ENCODE assay signal across 19 cellular contexts in the genomic region with DNA sequence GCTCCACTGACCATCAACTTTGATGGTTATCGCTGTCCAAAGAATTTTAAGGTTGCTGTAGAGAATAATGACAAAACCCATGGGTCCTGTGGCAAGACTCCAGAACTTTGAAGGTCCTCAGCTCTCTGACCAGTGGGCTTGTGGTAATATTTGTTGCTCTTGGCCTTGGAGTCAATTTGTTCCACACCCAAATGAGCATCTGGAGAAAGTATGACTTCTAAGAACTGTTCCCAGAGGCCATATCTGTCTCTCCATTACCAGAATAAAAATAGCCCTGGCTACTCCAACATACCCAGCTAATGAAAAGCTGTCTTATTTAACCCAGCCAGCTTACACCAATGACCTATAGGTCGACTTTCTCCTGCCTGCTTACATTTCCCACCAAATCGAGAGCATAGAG.
DNase-seq lines count a peak whose midpoint lies in the region; ATAC-seq and TF ChIP-seq lines count a peak whose summit lies in the region.
"Had no signal": no experiment of that assay in that cellular context is flagged by ENCODE, and none has a peak within 500 bp of the region (broad histone marks: within the 10 kb centered on the region; RNA-seq: fewer than 3 reads in every experiment).

No MANE protein-coding gene starts in this region.

- no peak overlapping the region for H3K9ac ChIP-seq in IMR-90 (ENCODE audit: low read depth, low read length)
- H3K9ac ChIP-seq: BLaER1 treated with 17β-estradiol and CSF1 and Interleukin-3, amounts not matched to agents 10 nM and 100 nM had no signal

- H3K27ac ChIP-seq in IMR-90 (ENCODE audit: insufficient read depth, low read length) (no peak overlapping the region), esophagus muscularis mucosa (replicated peaks in 1 of 4) (no peak overlapping the region)
- H3K27ac ChIP-seq: BLaER1 treated with 17β-estradiol and CSF1 and Interleukin-3, amounts not matched to agents 10 nM and 100 nM had no signal

- H4K91ac ChIP-seq in IMR-90 (ENCODE audit: insufficient read depth, low read depth, low read length), result 0 out of 2 replicates have a peak overlapping the region, but pooled peaks have one; percentile 20

- no peaks in the 10 kb centered on the region for H3K36me3 ChIP-seq in IMR-90 (ENCODE audit: control insufficient read depth, insufficient read depth, low read length)
- no peaks in the 10 kb centered on the region for H3K36me3 ChIP-seq in esophagus muscularis mucosa
- H3K36me3 ChIP-seq: BLaER1 treated with 17β-estradiol and CSF1 and Interleukin-3, amounts not matched to agents 10 nM and 100 nM had no signal

- H2AFZ ChIP-seq in IMR-90 (replicated peaks; ENCODE audit: low read length, poor library complexity), result no peak overlapping the region

- H4K8ac ChIP-seq in IMR-90 (ENCODE audit: low read depth in 2 of 2, low read length in 2 of 2), result peak overlapping the region in 1 of 2 experiments; percentile 33; a peak in 1 of 4 replicates

- H3K4me3 ChIP-seq in IMR-90 (ENCODE audit: insufficient read depth, low read depth, low read length), result no peak overlapping the region
- no peak overlapping the region for H3K4me3 ChIP-seq in esophagus muscularis mucosa
- H3K4me3 ChIP-seq: BLaER1 treated with 17β-estradiol and CSF1 and Interleukin-3, amounts not matched to agents 10 nM and 100 nM had no signal

- CTCF ChIA-PET in IMR-90 (lab: Yijun Ruan, JAX), result no interaction called here

- peak overlapping the region; percentile 9; the same call in 1 of the 2 replicates for H4K5ac ChIP-seq in IMR-90 (ENCODE audit: low read depth, low read length)

- no peak for TF ChIP-seq EP300 in esophagus muscularis mucosa (IDR thresholded peaks at IDR 0.05)

- peaks cover 10% of the 10 kb centered on the region for H3K9me1 ChIP-seq in IMR-90 (ENCODE audit: insufficient read depth, low read length)

- dilution Hi-C loops in IMR-90 (cut with HindIII; ENCODE audit: low sequenced_read_pairs, unreplicated experiment), result no loop called here

- peak overlapping the region; percentile 53; the same call in 1 of the 3 replicates for H2BK15ac ChIP-seq in IMR-90 (ENCODE audit: low read depth, low read length)

- H3K9me3 ChIP-seq in IMR-90 (ENCODE audit: control insufficient read depth, insufficient read depth, low read length) (no peaks in the 10 kb centered on the region), esophagus muscularis mucosa (no peaks in the 10 kb centered on the region)
- H3K9me3 ChIP-seq: BLaER1 treated with 17β-estradiol and CSF1 and Interleukin-3, amounts not matched to agents 10 nM and 100 nM had no signal

- peak overlapping the region; percentile 76 for H2BK20ac ChIP-seq in IMR-90 (ENCODE audit: low read depth, low read length)

- H3K4me2 ChIP-seq in IMR-90 (ENCODE audit: low read depth, low read length), result no peak overlapping the region
- H3K4me2 ChIP-seq: BLaER1 treated with 17β-estradiol and CSF1 and Interleukin-3, amounts not matched to agents 10 nM and 100 nM had no signal

- peak overlapping the region; percentile 59 for H2AK5ac ChIP-seq in IMR-90 (ENCODE audit: low read depth, low read length)

- no peak for ATAC-seq in IMR-90 (ENCODE audit: low read depth)

- H3K27me3 ChIP-seq in IMR-90 (ENCODE audit: control insufficient read depth, insufficient read depth, low read length) (no peaks in the 10 kb centered on the region), esophagus muscularis mucosa (no peaks in the 10 kb centered on the region)
- H3K27me3 ChIP-seq: BLaER1 treated with 17β-estradiol and CSF1 and Interleukin-3, amounts not matched to agents 10 nM and 100 nM had no signal

- no peak overlapping the region for H3K23ac ChIP-seq in IMR-90 (ENCODE audit: low read depth, low read length)

- in situ Hi-C loops in IMR-90 (cut with MboI; ENCODE audit: low sequenced_read_pairs), result no loop called here

- no peak for TF ChIP-seq RAD21 in IMR-90 (IDR thresholded peaks at IDR 0.05; ENCODE audit: low read length)

- POLR2A ChIA-PET in IMR-90 (lab: Charles Lee; ENCODE audit: unreplicated experiment), result no interaction called here

- H3K4ac ChIP-seq in IMR-90 (ENCODE audit: low read depth, low read length), result peak overlapping the region; percentile 56

- no peak overlapping the region for H3K56ac ChIP-seq in IMR-90 (ENCODE audit: extremely low read depth, insufficient read depth, low read length)

- H4K20me1 ChIP-seq in IMR-90 (ENCODE audit: insufficient read depth, low read length), result no peaks in the 10 kb centered on the region
- H4K20me1 ChIP-seq: BLaER1 treated with 17β-estradiol and CSF1 and Interleukin-3, amounts not matched to agents 10 nM and 100 nM had no signal

- H3K14ac ChIP-seq in IMR-90 (replicated peaks; ENCODE audit: low read depth, low read length), result peak overlapping the region; percentile 47; the same call in 1 of the 2 replicates

- BruUV-seq in IMR-90 (replicated peaks; lab: Mats Ljungman, UMichigan), result no TSS peak

- peak overlapping the region; percentile 64; the same call in 1 of the 2 replicates for H2BK120ac ChIP-seq in IMR-90 (ENCODE audit: low read depth, low read length)

- H3K79me1 ChIP-seq in IMR-90 (ENCODE audit: low read depth in 1 of 2, low read length in 2 of 2), result peaks cover 0 to 10% of the 10 kb centered on the region in 2 experiments; a peak in 2 of 4 replicates

- H3K4me1 ChIP-seq in IMR-90 (ENCODE audit: control insufficient read depth, insufficient read depth, low read length), result peaks cover 16% of the 10 kb centered on the region
- peaks cover 8 to 28% (median 16%) of the 10 kb centered on the region in 4 donors for H3K4me1 ChIP-seq in esophagus muscularis mucosa
- H3K4me1 ChIP-seq: BLaER1 treated with 17β-estradiol and CSF1 and Interleukin-3, amounts not matched to agents 10 nM and 100 nM had no signal

- TF ChIP-seq CTCF in IMR-90 (conservative IDR thresholded peaks at IDR 0.05; ENCODE audit: low read depth, low read length) (no peak), esophagus muscularis mucosa (IDR thresholded peaks at IDR 0.05) (no peak)

- no peak overlapping the region for H2AK9ac ChIP-seq in IMR-90 (replicated peaks; ENCODE audit: low read depth, low read length, poor library complexity)

- peak overlapping the region; percentile 8 for H2BK5ac ChIP-seq in IMR-90 (ENCODE audit: low read depth, low read length, poor library complexity, severe bottlenecking)

- peak; percentile 35 for DNase-seq in AG20443 (ENCODE audit: low spot score)
- DNase-seq in IMR-90, result no peak
- peak; percentile 81 for DNase-seq in esophagus muscularis mucosa (ENCODE audit: extremely low spot score)
- peak; percentile 10 for DNase-seq in mucosa of gallbladder (ENCODE audit: low spot score)
- DNase-seq in activated CD4-positive, CD25-positive, alpha-beta regulatory T cell treated with anti-CD3 and anti-CD28 coated beads, Interleukin-2, amount 50 U/mL, for 72 hours, result no peak
- DNase-seq in T1000 (lab: John Stamatoyannopoulos, UW), result no peak
- no peak for DNase-seq in activated effector memory CD4-positive, alpha-beta T cell treated with anti-CD3 and anti-CD28 coated beads, Interleukin-2, amount 50 U/mL, for 16 hours
- DNase-seq in superior temporal gyrus (ENCODE audit: extremely low spot score), result no peak
- DNase-seq: ACHN, DMS 273 treated with DMSO at 0.1 percent for 48 hours, H7, Karpas-422, NCI-H1417 treated with DMSO at 0.1 percent for 48 hours, NCI-H2029, NCI-H2171 treated with DMSO at 0.1 percent for 48 hours, NCI-H510A, NCI-H82, SHP77 treated with DMSO at 0.1 percent for 48 hours had no signal

- peak overlapping the region; percentile 46; the same call in 1 of the 2 replicates for H3K18ac ChIP-seq in IMR-90 (ENCODE audit: low read depth, low read length)

- intact Hi-C loops in IMR-90 (cut with micrococcal nuclease) (no loop called here), esophagus muscularis mucosa (cut with DNase I) (no loop called here)

- WGBS in IMR-90 (ENCODE audit: extremely low coverage in 2 of 2, insufficient read length in 1 of 2), 2 experiments, result 40% methylated on average over 1 of the region's 3 CpGs; no CpG with 5 or more reads in 1 of the 2 experiments
- WGBS in esophagus muscularis mucosa, result 52% methylated on average over 3 of the region's 3 CpGs

- TF ChIP-seq POLR2A in IMR-90 (IDR thresholded peaks at IDR 0.05; ENCODE audit: low read depth, low read length), result no peak
- TF ChIP-seq POLR2A in esophagus muscularis mucosa (IDR thresholded peaks at IDR 0.05; ENCODE audit: low read depth), result no peak

TF ChIP-seq in IMR-90, 13 proteins besides CTCF, POLR2A, EP300 and RAD21:
- TF ChIP-seq NFE2L2 (IDR thresholded peaks at IDR 0.05; ENCODE audit: low read depth, low read length) (no peak), BHLHE40 (IDR thresholded peaks at IDR 0.05; ENCODE audit: low read depth, low read length) (no peak), MAZ (IDR thresholded peaks at IDR 0.05; ENCODE audit: borderline replicate concordance, low read depth, low read length) (no peak), FOS (IDR thresholded peaks at IDR 0.05; ENCODE audit: low read depth, low read length) (no peak), MAFK (IDR thresholded peaks at IDR 0.05; ENCODE audit: low read depth, low read length) (no peak), MXI1 (IDR thresholded peaks at IDR 0.05; ENCODE audit: borderline replicate concordance, low read depth, low read length) (no peak), CEBPB (IDR thresholded peaks at IDR 0.05; ENCODE audit: low read depth, low read length) (no peak)
- TF ChIP-seq, protein P1, sequence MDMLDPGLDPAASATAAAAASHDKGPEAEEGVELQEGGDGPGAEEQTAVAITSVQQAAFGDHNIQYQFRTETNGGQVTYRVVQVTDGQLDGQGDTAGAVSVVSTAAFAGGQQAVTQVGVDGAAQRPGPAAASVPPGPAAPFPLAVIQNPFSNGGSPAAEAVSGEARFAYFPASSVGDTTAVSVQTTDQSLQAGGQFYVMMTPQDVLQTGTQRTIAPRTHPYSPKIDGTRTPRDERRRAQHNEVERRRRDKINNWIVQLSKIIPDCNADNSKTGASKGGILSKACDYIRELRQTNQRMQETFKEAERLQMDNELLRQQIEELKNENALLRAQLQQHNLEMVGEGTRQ (IDR thresholded peaks at IDR 0.05; ENCODE audit: low read depth, low read length), result no peak
- TF ChIP-seq, protein P2, sequence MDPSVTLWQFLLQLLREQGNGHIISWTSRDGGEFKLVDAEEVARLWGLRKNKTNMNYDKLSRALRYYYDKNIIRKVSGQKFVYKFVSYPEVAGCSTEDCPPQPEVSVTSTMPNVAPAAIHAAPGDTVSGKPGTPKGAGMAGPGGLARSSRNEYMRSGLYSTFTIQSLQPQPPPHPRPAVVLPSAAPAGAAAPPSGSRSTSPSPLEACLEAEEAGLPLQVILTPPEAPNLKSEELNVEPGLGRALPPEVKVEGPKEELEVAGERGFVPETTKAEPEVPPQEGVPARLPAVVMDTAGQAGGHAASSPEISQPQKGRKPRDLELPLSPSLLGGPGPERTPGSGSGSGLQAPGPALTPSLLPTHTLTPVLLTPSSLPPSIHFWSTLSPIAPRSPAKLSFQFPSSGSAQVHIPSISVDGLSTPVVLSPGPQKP (IDR thresholded peaks at IDR 0.05; ENCODE audit: borderline replicate concordance, low read depth, low read length), result no peak

Comparison
In these comparisons a context has a peak if more than half of its experiments do, and no peak if none do; other contexts are left out.
1. DNase-seq: peak in AG20443 (single experiment), esophagus muscularis mucosa (single experiment) and mucosa of gallbladder (single experiment); none in IMR-90 (single experiment), activated CD4-positive, CD25-positive, alpha-beta regulatory T cell treated with anti-CD3 and anti-CD28 coated beads, Interleukin-2, amount 50 U/mL, for 72 hours (single experiment), T1000 (single experiment), activated effector memory CD4-positive, alpha-beta T cell treated with anti-CD3 and anti-CD28 coated beads, Interleukin-2, amount 50 U/mL, for 16 hours (single experiment) and superior temporal gyrus (single experiment).